ENCODE assay signal across 1 cellular context in genomic region chr19:45629704-45630103, GRCh38.
TF ChIP-seq lines count a peak whose summit lies in the region.

No MANE protein-coding gene starts in this region.

TF ChIP-seq in HEK293, 187 proteins besides CTCF, POLR2A, EP300 and RAD21 (continued from another document):
- TF ChIP-seq ZNF610 (tag by site-specific recombination; IDR thresholded peaks at IDR 0.05; ENCODE audit: borderline replicate concordance) (no peak), ZIC2 (tag by site-specific recombination; IDR thresholded peaks at IDR 0.05) (peak; percentile 36), ZNF658 (tag by site-specific recombination; IDR thresholded peaks at IDR 0.05) (no peak)
TF ChIP-seq in HEK293: peak in this region for 2.
